Comparison of ENCODE assay signal across 11 cellular contexts in genomic region chr15:89429986-89430385, GRCh38.
DNase-seq lines count a peak whose midpoint lies in the region; ATAC-seq and TF ChIP-seq lines count a peak whose summit lies in the region.
"Had no signal": no experiment of that assay in that cellular context is flagged by ENCODE, and none has a peak within 500 bp of the region (broad histone marks: within the 10 kb centered on the region; RNA-seq: fewer than 3 reads in every experiment).

No MANE protein-coding gene starts in this region.

- no peak overlapping the region for H3K27ac ChIP-seq in Karpas-422 (ENCODE audit: low read length)
- no peak overlapping the region for H3K27ac ChIP-seq in CD4-positive, alpha-beta memory T cell (ENCODE audit: low read depth, low read length)

- no peaks in the 10 kb centered on the region for H3K9me2 ChIP-seq in Karpas-422 (replicated peaks; ENCODE audit: insufficient read depth, low read length)

- H3K4me3 ChIP-seq in Karpas-422 (ENCODE audit: low read length) (0 out of 2 replicates have a peak overlapping the region, but pooled peaks have one; percentile 45), choroid plexus epithelial cell (ENCODE audit: low read depth, low read length) (no peak overlapping the region), skeletal muscle satellite cell (ENCODE audit: low read length) (no peak overlapping the region)
- H3K4me3 ChIP-seq in CD4-positive, alpha-beta memory T cell (ENCODE audit: low read length in 2 of 2) = no peak overlapping the region
- H3K4me3 ChIP-seq: lung had no signal

- POLR2A ChIA-PET in CD4-positive, alpha-beta memory T cell (lab: Charles Lee; ENCODE audit: partially characterized antibody) = no interaction called here

- H3K4me3 Mint-ChIP-seq in activated CD8-positive, alpha-beta memory T cell treated with anti-CD3 and anti-CD28 coated beads, Interleukin-2, amount 10 ng/mL, durations not matched to agents 7 days and 5 days = peak overlapping the region; percentile 68
- peak overlapping the region in 2 of 8 donors; percentile 74 to 77 for H3K4me3 Mint-ChIP-seq in CD4-positive, alpha-beta memory T cell

- DNase-seq in activated CD8-positive, alpha-beta memory T cell treated with anti-CD3 and anti-CD28 coated beads, Interleukin-2, amount 10 ng/mL, durations not matched to agents 7 days and 5 days = no peak
- DNase-seq in activated CD8-positive, alpha-beta memory T cell treated with anti-CD3 and anti-CD28 coated beads for 24 hours = no peak
- no peak for DNase-seq in Karpas-422
- peak; percentile 16 for DNase-seq in choroid plexus epithelial cell (ENCODE audit: low read depth)
- no peak for DNase-seq in CD4-positive, alpha-beta memory T cell
- no peak for DNase-seq in AG08395 (ENCODE audit: low spot score)

- peaks cover 32% of the 10 kb centered on the region for H3K27me3 Mint-ChIP-seq in activated CD8-positive, alpha-beta memory T cell treated with anti-CD3 and anti-CD28 coated beads, Interleukin-2, amount 10 ng/mL, durations not matched to agents 7 days and 5 days
- H3K27me3 Mint-ChIP-seq in CD4-positive, alpha-beta memory T cell = peaks cover 5 to 24% of the 10 kb centered on the region in 2 donors

- no peaks in the 10 kb centered on the region for H3K9me3 ChIP-seq in Karpas-422 (ENCODE audit: low read length)
- no peaks in the 10 kb centered on the region for H3K9me3 ChIP-seq in skeletal muscle satellite cell (replicated peaks; ENCODE audit: low read length)
- no peaks in the 10 kb centered on the region for H3K9me3 ChIP-seq in CD4-positive, alpha-beta memory T cell (ENCODE audit: control insufficient read depth in 1 of 2, low read length in 2 of 2)

- CTCF ChIA-PET in activated CD8-positive, alpha-beta memory T cell treated with anti-CD3 and anti-CD28 coated beads, Interleukin-2, amount 10 ng/mL, durations not matched to agents 7 days and 5 days (lab: Charles Lee) = interaction anchor here (0.5 to 7.7 kb wide), 21 partner anchors 8 to 537 kb away, joined by 3 to 154 read pairs (median 4); partner anchors contain the start of gene POLG
- CTCF ChIA-PET in CD4-positive, alpha-beta memory T cell (lab: Charles Lee; ENCODE audit: partially characterized antibody) = interaction anchor here (0.5 to 4.5 kb wide), 17 partner anchors 8 to 226 kb away, joined by 3 to 133 read pairs (median 4); no protein-coding TSS in a partner anchor

- peaks cover 6% of the 10 kb centered on the region for H3K4me1 Mint-ChIP-seq in activated CD8-positive, alpha-beta memory T cell treated with anti-CD3 and anti-CD28 coated beads, Interleukin-2, amount 10 ng/mL, durations not matched to agents 7 days and 5 days
- peaks cover 4 to 7% (median 6%) of the 10 kb centered on the region in 4 donors for H3K4me1 Mint-ChIP-seq in CD4-positive, alpha-beta memory T cell

- no peak overlapping the region for H3K27ac Mint-ChIP-seq in activated CD8-positive, alpha-beta memory T cell treated with anti-CD3 and anti-CD28 coated beads, Interleukin-2, amount 10 ng/mL, durations not matched to agents 7 days and 5 days
- no peak overlapping the region for H3K27ac Mint-ChIP-seq in CD4-positive, alpha-beta memory T cell
- H3K27ac Mint-ChIP-seq: activated naive CD4-positive, alpha-beta T cell treated with anti-CD3 and anti-CD28 coated beads, Interleukin-2, amount 10 ng/mL, durations not matched to agents 7 days and 5 days; natural killer cell had no signal

- H3K36me3 ChIP-seq in Karpas-422 (ENCODE audit: insufficient read depth, low read length) (no peaks in the 10 kb centered on the region), skeletal muscle satellite cell (ENCODE audit: insufficient read depth, low read length) (no peaks in the 10 kb centered on the region)
- H3K36me3 ChIP-seq in CD4-positive, alpha-beta memory T cell (ENCODE audit: insufficient read depth, low read length) = no peaks in the 10 kb centered on the region

- H3K9ac ChIP-seq in Karpas-422 (ENCODE audit: low read length) = no peak overlapping the region
- no peak overlapping the region for H3K9ac ChIP-seq in skeletal muscle satellite cell (ENCODE audit: low read depth, low read length)

- H3K79me2 ChIP-seq in Karpas-422 (ENCODE audit: low read length) = no peaks in the 10 kb centered on the region

- TF ChIP-seq CTCF in choroid plexus epithelial cell (conservative IDR thresholded peaks at IDR 0.05; ENCODE audit: low read depth, low read length) = no peak

- H3K4me2 ChIP-seq in Karpas-422 (ENCODE audit: low read depth, low read length, poor library complexity, severe bottlenecking) (peak overlapping the region; percentile 51), skeletal muscle satellite cell (ENCODE audit: low read length) (peak overlapping the region; percentile 88)

- intact Hi-C loops in CD4-positive, alpha-beta memory T cell (cut with micrococcal nuclease) = loop anchor here (1.0 kb wide), 3 partner anchors 14 to 223 kb away; no protein-coding TSS in a partner anchor

- H3K27me3 ChIP-seq in Karpas-422 (ENCODE audit: low read length) (no peaks in the 10 kb centered on the region), skeletal muscle satellite cell (ENCODE audit: control insufficient read depth, insufficient read depth, low read length) (peaks cover 63% of the 10 kb centered on the region)
- H3K27me3 ChIP-seq in CD4-positive, alpha-beta memory T cell (ENCODE audit: insufficient read depth, low read length) = no peaks in the 10 kb centered on the region

- no peak for ATAC-seq in activated CD8-positive, alpha-beta memory T cell treated with anti-CD3 and anti-CD28 coated beads, Interleukin-2, amount 10 ng/mL, durations not matched to agents 7 days and 5 days
- ATAC-seq in GM19395 (IDR thresholded peaks at IDR 0.05; ENCODE audit: unreplicated experiment) = no peak

- peaks cover 10% of the 10 kb centered on the region for H3K4me1 ChIP-seq in Karpas-422 (ENCODE audit: low read length)
- H3K4me1 ChIP-seq in skeletal muscle satellite cell (ENCODE audit: control insufficient read depth, insufficient read depth, low read length) = peaks cover 3% of the 10 kb centered on the region
- H3K4me1 ChIP-seq in CD4-positive, alpha-beta memory T cell (ENCODE audit: insufficient read depth, low read length) = peaks cover 5% of the 10 kb centered on the region

- no peaks in the 10 kb centered on the region for H3K36me3 Mint-ChIP-seq in activated CD8-positive, alpha-beta memory T cell treated with anti-CD3 and anti-CD28 coated beads, Interleukin-2, amount 10 ng/mL, durations not matched to agents 7 days and 5 days
- no peaks in the 10 kb centered on the region for H3K36me3 Mint-ChIP-seq in CD4-positive, alpha-beta memory T cell
- H3K36me3 Mint-ChIP-seq: activated naive CD4-positive, alpha-beta T cell treated with anti-CD3 and anti-CD28 coated beads, Interleukin-2, amount 10 ng/mL, durations not matched to agents 7 days and 5 days; natural killer cell had no signal

- no peaks in the 10 kb centered on the region for H3K9me3 Mint-ChIP-seq in activated CD8-positive, alpha-beta memory T cell treated with anti-CD3 and anti-CD28 coated beads, Interleukin-2, amount 10 ng/mL, durations not matched to agents 7 days and 5 days (ENCODE audit: low read depth)
- peaks cover 0 to 1% (median 0%) of the 10 kb centered on the region in 8 donors for H3K9me3 Mint-ChIP-seq in CD4-positive, alpha-beta memory T cell
- H3K9me3 Mint-ChIP-seq: activated naive CD4-positive, alpha-beta T cell treated with anti-CD3 and anti-CD28 coated beads, Interleukin-2, amount 10 ng/mL, durations not matched to agents 7 days and 5 days; natural killer cell had no signal

- H2AFZ ChIP-seq in Karpas-422 (ENCODE audit: low read length) = peak overlapping the region; percentile 59; the same call in 1 of the 2 replicates

- H4K20me1 ChIP-seq in Karpas-422 (ENCODE audit: insufficient read depth, low read depth, low read length) = no peaks in the 10 kb centered on the region
